In the genomic region with DNA sequence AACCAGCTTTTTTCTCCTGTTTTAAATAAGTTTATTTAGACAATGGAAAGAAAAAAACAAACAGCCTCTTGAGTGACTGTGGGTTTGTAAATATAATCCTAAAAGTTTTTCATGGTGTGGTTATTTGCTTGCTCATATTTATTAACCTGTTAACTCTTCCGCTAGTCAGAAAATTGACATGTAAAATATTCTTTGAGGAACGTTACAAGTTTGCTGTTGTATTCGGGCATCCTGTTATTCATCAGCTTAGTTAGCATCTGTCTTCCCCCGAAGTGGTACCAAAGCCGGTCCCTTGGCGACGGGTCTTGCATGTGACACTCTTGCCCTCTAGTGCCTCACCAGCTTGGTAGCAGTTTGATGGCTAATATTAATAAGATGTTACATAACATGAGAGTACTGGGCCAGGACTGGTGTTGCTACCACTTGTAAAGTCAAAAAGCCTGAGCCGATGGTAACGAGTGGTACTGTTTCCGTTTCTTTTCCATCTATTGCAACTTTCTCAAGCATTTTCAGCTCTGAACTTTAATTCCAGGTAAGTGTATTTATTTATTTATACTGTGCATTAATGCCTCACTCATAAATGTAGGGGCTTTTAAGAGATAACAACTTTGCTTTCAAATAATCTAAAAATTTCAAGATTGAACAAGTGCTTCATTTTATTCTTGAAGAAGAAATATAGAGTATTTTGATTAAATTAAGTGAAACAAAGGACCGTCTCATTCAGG, we compare ENCODE assay signal across 8 cellular contexts. TPM values are rescaled to one million over a fixed set of nuclear protein-coding genes. Genes with fewer than 3 reads are reported as not detected.
A peak's percentile ranks its signal among the peaks of the same experiment; 100 is the strongest.
DNase-seq lines count a peak whose midpoint lies in the region; ATAC-seq, FAIRE-seq and TF ChIP-seq lines count a peak whose summit lies in the region.

TSS of gene NDST3 (plus strand) at position 426 of the 725 bp plus-strand sequence. CDS start 19,425 bp downstream, outside the sequence.

- TF ChIP-seq CTCF in chondrocyte (IDR thresholded peaks at IDR 0.05), result peak; percentile 80
- no peak for TF ChIP-seq CTCF in left lung (IDR thresholded peaks at IDR 0.05)
- TF ChIP-seq CTCF in thoracic aorta (IDR thresholded peaks at IDR 0.05), result peak; percentile 24

- intact Hi-C loops in left lung (cut with DNase I), result no loop called here

- peak; percentile 43 for ATAC-seq in GM19397 (IDR thresholded peaks at IDR 0.05; ENCODE audit: unreplicated experiment)
- ATAC-seq in left lung, result peak; percentile 91
- no peak for ATAC-seq in thoracic aorta (ENCODE audit: insufficient number of reproducible peaks, low FRiP score, low read depth)
- ATAC-seq in GM21825 (IDR thresholded peaks at IDR 0.05; ENCODE audit: unreplicated experiment), result no peak

- peak within 1 kb of the TSS; percentile 38 for H3K27ac Mint-ChIP-seq in chondrocyte (ENCODE audit: unreplicated experiment)

- no peak within 1 kb of the TSS for H3K27ac ChIP-seq in left lung
- H3K27ac ChIP-seq in thoracic aorta, result no peak within 1 kb of the TSS

- H3K27me3 Mint-ChIP-seq in chondrocyte (ENCODE audit: low read depth), result no peaks in the 10 kb centered on the region

- peaks cover 18 to 70% of the 10 kb centered on the region in 2 donors for H3K27me3 ChIP-seq in left lung
- H3K27me3 ChIP-seq in thoracic aorta (replicated peaks; ENCODE audit: insufficient read depth), result no peaks in the 10 kb centered on the region

- H3K9me3 ChIP-seq in left lung (no peaks in the 10 kb centered on the region), thoracic aorta (no peaks in the 10 kb centered on the region)

- no peaks in the 10 kb centered on the region for H3K9me3 Mint-ChIP-seq in chondrocyte (ENCODE audit: low read depth)

- H3K4me1 ChIP-seq in left lung (peaks cover 0 to 11% of the 10 kb centered on the region in 2 donors), thoracic aorta (ENCODE audit: control insufficient read depth in 1 of 2, low read depth in 2 of 2) (peaks cover 0 to 9% of the 10 kb centered on the region in 2 donors)

- H3K36me3 ChIP-seq in left lung (no peaks in the 10 kb centered on the region), thoracic aorta (no peaks in the 10 kb centered on the region)

- DNase-seq in DMS 273 treated with DMSO at 0.1 percent for 48 hours (lab: John Stamatoyannopoulos, UW) (peak; percentile 60), RCC 7860 (ENCODE audit: low spot score) (peak; percentile 48), chondrocyte (ENCODE audit: low spot score) (peak; percentile 57), left lung (peak; percentile 59 to 76), thoracic aorta (ENCODE audit: low spot score) (no peak)
- peak; percentile 96 for DNase-seq in Jurkat, Clone E6-1 (ENCODE audit: low read depth, low spot score)

- peak within 1 kb of the TSS; percentile 75 for H3K4me3 Mint-ChIP-seq in chondrocyte (ENCODE audit: unreplicated experiment)

- peaks cover 13% of the 10 kb centered on the region for H3K4me1 Mint-ChIP-seq in chondrocyte (ENCODE audit: low read depth)

- no peak for FAIRE-seq in RCC 7860 (lab: Jason Lieb, UNC)

- H3K4me3 ChIP-seq in Jurkat, Clone E6-1 (ENCODE audit: low read length), result peak within 1 kb of the TSS; percentile 75
- H3K4me3 ChIP-seq in left lung, result peak within 1 kb of the TSS; percentile 27 to 34
- peak within 1 kb of the TSS; percentile 72 for H3K4me3 ChIP-seq in thoracic aorta

- H3K36me3 Mint-ChIP-seq in chondrocyte (ENCODE audit: low read depth), result no peaks in the 10 kb centered on the region

RNA-seq across cellular contexts. Expression of gene NDST3, which starts in this region (rescaled TPM):
- polyA plus RNA-seq in Jurkat, Clone E6-1 (2012; ENCODE audit: insufficient read depth, insufficient read length), result 26.7 TPM
- total RNA-seq in chondrocyte (1.2 to 1.7 TPM (median 1.3 TPM) in 3 replicates), left lung (under 1 TPM; 0.05 to 0.20 TPM), thoracic aorta (not detected)

Comparison
In these comparisons a context has a peak if more than half of its experiments do, and no peak if none do; other contexts are left out.
1. Peak in DNase-seq, ATAC-seq and H3K4me3 ChIP-seq in left lung; RNA of the gene not detected or under 1 TPM.
2. CTCF ChIP-seq: peak in chondrocyte (single experiment) and thoracic aorta (single experiment); none in left lung (0 of 2).
3. Peak in every context shown above with its lines, with median percentiles within 50 percentile points of each other: H3K4me3 ChIP-seq.